ENCODE assay signal across 17 cellular contexts in the genomic region with DNA sequence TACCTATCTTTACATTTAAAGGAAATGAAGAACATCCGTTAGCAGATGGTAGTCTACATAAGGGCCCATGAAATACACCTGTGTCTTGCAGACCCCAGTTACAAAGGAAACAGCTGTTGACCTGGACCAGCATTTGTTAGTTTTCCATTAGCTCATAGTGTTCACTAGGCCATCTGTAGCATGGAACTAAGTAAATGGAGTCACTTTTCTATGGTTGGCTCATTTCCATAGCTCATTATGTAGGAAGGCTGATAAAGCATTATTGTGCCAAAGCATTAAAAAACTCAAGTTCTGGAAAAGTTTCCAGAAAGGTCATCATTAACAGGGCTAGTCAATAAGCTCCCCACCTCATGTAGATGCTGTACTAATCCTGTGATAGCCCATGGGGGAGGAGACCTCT.
"Had no signal": no experiment of that assay in that cellular context is flagged by ENCODE, and none has a peak within 500 bp of the region (broad histone marks: within the 10 kb centered on the region; RNA-seq: fewer than 3 reads in every experiment).

No MANE protein-coding gene starts in this region.

- H3K9me3 Mint-ChIP-seq: activated CD8-positive, alpha-beta T cell treated with anti-CD3 and anti-CD28 coated beads for 36 hours; activated naive CD8-positive, alpha-beta T cell treated with anti-CD3 and anti-CD28 coated beads, Interleukin-2, amount 50 U/mL, for 24 hours had no signal

- H3K27ac ChIP-seq: colonic mucosa, gastroesophageal sphincter, left lung, psoas muscle, upper lobe of right lung had no signal

- H3K4me3 Mint-ChIP-seq: activated CD8-positive, alpha-beta T cell treated with anti-CD3 and anti-CD28 coated beads for 36 hours; activated naive CD8-positive, alpha-beta T cell treated with anti-CD3 and anti-CD28 coated beads, Interleukin-2, amount 50 U/mL, for 24 hours; nephron had no signal

- H3K27ac Mint-ChIP-seq: activated CD8-positive, alpha-beta T cell treated with anti-CD3 and anti-CD28 coated beads for 36 hours; activated naive CD8-positive, alpha-beta T cell treated with anti-CD3 and anti-CD28 coated beads, Interleukin-2, amount 50 U/mL, for 24 hours; nephron had no signal

- H3K4me3 ChIP-seq: colonic mucosa, gastroesophageal sphincter, left lung, psoas muscle, upper lobe of right lung had no signal

- H3K36me3 ChIP-seq: colonic mucosa, gastroesophageal sphincter, left lung, upper lobe of right lung had no signal

- DNase-seq: activated CD8-positive, alpha-beta memory T cell treated with anti-CD3 and anti-CD28 coated beads, Interleukin-2, amount 50 U/mL, for 4 hours; activated CD8-positive, alpha-beta T cell treated with anti-CD3 and anti-CD28 coated beads for 36 hours; activated naive CD4-positive, alpha-beta T cell; activated naive CD8-positive, alpha-beta T cell treated with anti-CD3 and anti-CD28 coated beads, Interleukin-2, amount 50 U/mL, for 24 hours; colonic mucosa; effector CD8-positive, alpha-beta T cell; left lung; mesenchymal stem cell; psoas muscle; stimulated activated CD4-positive, alpha-beta T cell treated with anti-CD3 and anti-CD28 coated beads, Interleukin-12 subunit alpha, Interleukin-12 subunit beta, amount 100 ng/mL, for 4 hours; stimulated activated CD4-positive, alpha-beta T cell treated with anti-CD3 and anti-CD28 coated beads, Interleukin-4, amount 100 ng/mL, for 1 hour; stimulated activated CD8-positive, alpha-beta memory T cell treated with anti-CD3 and anti-CD28 coated beads, Interleukin-4, amount 100 ng/mL, for 48 hours; stimulated activated naive CD8-positive, alpha-beta T cell treated with anti-CD3 and anti-CD28 coated beads, Interleukin-15, Interleukin-2, amounts not matched to agents 100 U/mL and 50 U/mL, for 24 hours; T1000; upper lobe of right lung had no signal

- H3K4me1 Mint-ChIP-seq: nephron had no signal

- H3K9me3 ChIP-seq: colonic mucosa, gastroesophageal sphincter, left lung, psoas muscle, upper lobe of right lung had no signal

- H3K27me3 ChIP-seq: colonic mucosa, gastroesophageal sphincter, left lung, upper lobe of right lung had no signal

- H3K4me1 ChIP-seq: colonic mucosa, gastroesophageal sphincter, left lung, psoas muscle, upper lobe of right lung had no signal
